14 cellular contexts compared by ENCODE assay signal in genomic region chr20:48794360-48794759, GRCh38. TPM values are rescaled to one million over a fixed set of nuclear protein-coding genes. Genes with fewer than 3 reads are reported as not detected.
DNase-seq lines count a peak whose midpoint lies in the region; ATAC-seq and TF ChIP-seq lines count a peak whose summit lies in the region.
"Had no signal": no experiment of that assay in that cellular context is flagged by ENCODE, and none has a peak within 500 bp of the region (broad histone marks: within the 10 kb centered on the region; RNA-seq: fewer than 3 reads in every experiment).

No MANE protein-coding gene starts in this region.

- POLR2A ChIA-PET in HEK293 (lab: Yijun Ruan, JAX) = no interaction called here

- H3K9me3 ChIP-seq in HEK293 (ENCODE audit: control insufficient read depth, insufficient read depth, low read depth, low read length) = no peaks in the 10 kb centered on the region
- H3K9me3 ChIP-seq: heart right ventricle, testis had no signal

- peak in 1 of 3 donors; percentile 13 for ATAC-seq in natural killer cell
- ATAC-seq: PC-3 had no signal

- H3K4me3 ChIP-seq in HEK293 (ENCODE audit: low read depth, low read length) = no peak overlapping the region
- H3K4me3 ChIP-seq: GM23248, heart right ventricle, testis had no signal

- H3K36me3 Mint-ChIP-seq in chondrocyte (ENCODE audit: low read depth) (no peaks in the 10 kb centered on the region), natural killer cell (no peaks in the 10 kb centered on the region)

- H3K36me3 ChIP-seq in HEK293 (ENCODE audit: control insufficient read depth in 2 of 2, insufficient read depth in 1 of 2, low read length in 2 of 2) = no peaks in the 10 kb centered on the region
- H3K36me3 ChIP-seq: heart right ventricle had no signal

- intact Hi-C loops in natural killer cell (cut with micrococcal nuclease) = loop anchor here (5.0 kb wide), 1 partner anchor 137 kb away; no protein-coding TSS in a partner anchor

- H3K27ac ChIP-seq in HEK293 (ENCODE audit: extremely low read depth, low read depth, low read length) = no peak overlapping the region
- H3K27ac ChIP-seq: GM23248, heart right ventricle, testis had no signal

- no peaks in the 10 kb centered on the region for H3K4me1 ChIP-seq in HEK293 (ENCODE audit: control insufficient read depth, insufficient read depth, low read length)

- no peaks in the 10 kb centered on the region for H3K9me3 Mint-ChIP-seq in chondrocyte (ENCODE audit: low read depth)
- H3K9me3 Mint-ChIP-seq in natural killer cell = no peaks in the 10 kb centered on the region

- H3K27ac Mint-ChIP-seq in chondrocyte (ENCODE audit: unreplicated experiment) (peak overlapping the region; percentile 45), natural killer cell (peak overlapping the region in 1 of 2 donors; percentile 89)

- CTCF ChIA-PET in HEK293 (lab: Yijun Ruan, JAX) = no interaction called here

- peaks cover 35% of the 10 kb centered on the region for H3K4me1 Mint-ChIP-seq in chondrocyte (ENCODE audit: low read depth)
- H3K4me1 Mint-ChIP-seq in natural killer cell = peaks cover 23 to 88% of the 10 kb centered on the region in 2 donors

- in situ Hi-C loops in GM13977 (cut with MboI; ENCODE audit: low pct_unique_long_range_greater_than_20kb, low sequenced_read_pairs, unreplicated experiment) = no loop called here

- DNase-seq in C1 segment of cervical spinal cord (lab: John Stamatoyannopoulos, UW) (peak in 10 of 14 donors; percentile 9 to 78 (median 60)), chondrocyte (ENCODE audit: low spot score) (peak; percentile 68), natural killer cell (no peak), GM03348 (ENCODE audit: low spot score) (no peak), NOMO-1 treated with DMSO at 0.1 percent for 48 hours (lab: John Stamatoyannopoulos, UW; ENCODE audit: unreplicated experiment) (no peak), COLO829 (ENCODE audit: low spot score) (no peak), GM13977 (ENCODE audit: low spot score) (no peak)
- DNase-seq: DMS79 treated with DMSO at 0.1 percent for 48 hours; effector CD8-positive, alpha-beta T cell; GM23248; heart right ventricle; PC-3; testis had no signal

- H3K4me3 Mint-ChIP-seq in chondrocyte (ENCODE audit: unreplicated experiment) (no peak overlapping the region), natural killer cell (peak overlapping the region; percentile 25)

- H3K27me3 Mint-ChIP-seq in chondrocyte (ENCODE audit: low read depth) = peaks cover 18% of the 10 kb centered on the region
- no peaks in the 10 kb centered on the region for H3K27me3 Mint-ChIP-seq in natural killer cell (ENCODE audit: low read depth in 2 of 2)

- TF ChIP-seq CTCF in HEK293 (tag by site-specific recombination; IDR thresholded peaks at IDR 0.05) (no peak), chondrocyte (IDR thresholded peaks at IDR 0.05) (no peak), natural killer cell (IDR thresholded peaks at IDR 0.05) (no peak), GM13977 (IDR thresholded peaks at IDR 0.05; ENCODE audit: extremely low read depth, insufficient read depth, missing control alignments) (no peak)

TF ChIP-seq in HEK293, 187 proteins besides CTCF, POLR2A, EP300 and RAD21:
- TF ChIP-seq ZFP3 (tag by site-specific recombination; IDR thresholded peaks at IDR 0.05; ENCODE audit: low read depth) (no peak), ZNF112 (tag by site-specific recombination; IDR thresholded peaks at IDR 0.05) (no peak), ZNF677 (tag by site-specific recombination; IDR thresholded peaks at IDR 0.05) (no peak), FEZF1 (tag by site-specific recombination; IDR thresholded peaks at IDR 0.05) (no peak), ZNF571 (tag by site-specific recombination; IDR thresholded peaks at IDR 0.05) (no peak), ZNF302 (tag by site-specific recombination; IDR thresholded peaks at IDR 0.05; ENCODE audit: low read depth) (no peak), GLIS1 (tag by site-specific recombination; IDR thresholded peaks at IDR 0.05) (peak; percentile 85), GFI1B (tag by site-specific recombination; IDR thresholded peaks at IDR 0.05) (no peak), ZNF19 (tag by site-specific recombination; IDR thresholded peaks at IDR 0.05; ENCODE audit: low read depth) (no peak), ZNF157 (tag by site-specific recombination; IDR thresholded peaks at IDR 0.05) (no peak), KLF10 (tag by site-specific recombination; IDR thresholded peaks at IDR 0.05) (no peak), TSHZ1 (tag by site-specific recombination; IDR thresholded peaks at IDR 0.05; ENCODE audit: borderline replicate concordance) (no peak), ZNF426 (tag by site-specific recombination; IDR thresholded peaks at IDR 0.05) (no peak), ZNF214 (tag by site-specific recombination; IDR thresholded peaks at IDR 0.05; ENCODE audit: borderline replicate concordance) (no peak), ZFHX2 (tag by site-specific recombination; conservative IDR thresholded peaks at IDR 0.05) (peak; percentile 84), ZNF701 (tag by site-specific recombination; IDR thresholded peaks at IDR 0.05) (no peak), ZBTB8A (tag by site-specific recombination; IDR thresholded peaks at IDR 0.05) (no peak), GLIS2 (tag by site-specific recombination; IDR thresholded peaks at IDR 0.05) (peak; percentile 43; the same call in 1 of the 2 replicates), ZNF768 (tag by site-specific recombination; IDR thresholded peaks at IDR 0.05) (no peak), ZNF274 (IDR thresholded peaks at IDR 0.05; ENCODE audit: low read length) (no peak), ZNF274 (tag by site-specific recombination; IDR thresholded peaks at IDR 0.05; ENCODE audit: borderline replicate concordance) (no peak), EGR2 (tag by site-specific recombination; IDR thresholded peaks at IDR 0.05; ENCODE audit: low read depth) (peak; percentile 85), SP7 (tag by site-specific recombination; IDR thresholded peaks at IDR 0.05) (no peak), ZIC2 (tag by site-specific recombination; IDR thresholded peaks at IDR 0.05) (peak; percentile 78), ZNF423 (tag by site-specific recombination; IDR thresholded peaks at IDR 0.05) (no peak), ZNF248 (tag by site-specific recombination; IDR thresholded peaks at IDR 0.05) (no peak)
- TF ChIP-seq, protein P1, sequence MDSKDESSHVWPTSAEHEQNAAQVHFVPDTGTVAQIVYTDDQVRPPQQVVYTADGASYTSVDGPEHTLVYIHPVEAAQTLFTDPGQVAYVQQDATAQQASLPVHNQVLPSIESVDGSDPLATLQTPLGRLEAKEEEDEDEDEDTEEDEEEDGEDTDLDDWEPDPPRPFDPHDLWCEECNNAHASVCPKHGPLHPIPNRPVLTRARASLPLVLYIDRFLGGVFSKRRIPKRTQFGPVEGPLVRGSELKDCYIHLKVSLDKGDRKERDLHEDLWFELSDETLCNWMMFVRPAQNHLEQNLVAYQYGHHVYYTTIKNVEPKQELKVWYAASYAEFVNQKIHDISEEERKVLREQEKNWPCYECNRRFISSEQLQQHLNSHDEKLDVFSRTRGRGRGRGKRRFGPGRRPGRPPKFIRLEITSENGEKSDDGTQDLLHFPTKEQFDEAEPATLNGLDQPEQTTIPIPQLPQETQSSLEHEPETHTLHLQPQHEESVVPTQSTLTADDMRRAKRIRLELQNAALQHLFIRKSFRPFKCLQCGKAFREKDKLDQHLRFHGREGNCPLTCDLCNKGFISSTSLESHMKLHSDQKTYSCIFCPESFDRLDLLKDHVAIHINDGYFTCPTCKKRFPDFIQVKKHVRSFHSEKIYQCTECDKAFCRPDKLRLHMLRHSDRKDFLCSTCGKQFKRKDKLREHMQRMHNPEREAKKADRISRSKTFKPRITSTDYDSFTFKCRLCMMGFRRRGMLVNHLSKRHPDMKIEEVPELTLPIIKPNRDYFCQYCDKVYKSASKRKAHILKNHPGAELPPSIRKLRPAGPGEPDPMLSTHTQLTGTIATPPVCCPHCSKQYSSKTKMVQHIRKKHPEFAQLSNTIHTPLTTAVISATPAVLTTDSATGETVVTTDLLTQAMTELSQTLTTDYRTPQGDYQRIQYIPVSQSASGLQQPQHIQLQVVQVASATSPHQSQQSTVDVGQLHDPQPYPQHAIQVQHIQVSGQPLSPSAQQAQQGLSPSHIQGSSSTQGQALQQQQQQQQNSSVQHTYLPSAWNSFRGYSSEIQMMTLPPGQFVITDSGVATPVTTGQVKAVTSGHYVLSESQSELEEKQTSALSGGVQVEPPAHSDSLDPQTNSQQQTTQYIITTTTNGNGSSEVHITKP (tag by site-specific recombination; IDR thresholded peaks at IDR 0.05) = no peak

RNA-seq across cellular contexts. Expression of gene PREX1, which starts 33.4 kb away (rescaled TPM):
- total RNA-seq in chondrocyte = 3.0 to 5.0 TPM (median 3.3 TPM) in 3 replicates
- total RNA-seq in natural killer cell = 100 to 1,000 TPM; 382 to 392 (median 389) TPM

Comparison
In these comparisons a context has a peak if more than half of its experiments do, and no peak if none do; other contexts are left out.
1. DNase-seq: peak in C1 segment of cervical spinal cord (10 of 14) and chondrocyte (single experiment); none in natural killer cell (single experiment), GM03348 (single experiment), NOMO-1 treated with DMSO at 0.1 percent for 48 hours (single experiment), COLO829 (single experiment) and GM13977 (single experiment).
2. RNA of gene PREX1, which starts 33.4 kb away (total RNA-seq): 382 to 392 TPM in natural killer cell; 3.0 to 5.0 TPM in chondrocyte; every median in the first group is over 10 times any median in the second.